11 cellular contexts compared by ENCODE assay signal in the genomic region with DNA sequence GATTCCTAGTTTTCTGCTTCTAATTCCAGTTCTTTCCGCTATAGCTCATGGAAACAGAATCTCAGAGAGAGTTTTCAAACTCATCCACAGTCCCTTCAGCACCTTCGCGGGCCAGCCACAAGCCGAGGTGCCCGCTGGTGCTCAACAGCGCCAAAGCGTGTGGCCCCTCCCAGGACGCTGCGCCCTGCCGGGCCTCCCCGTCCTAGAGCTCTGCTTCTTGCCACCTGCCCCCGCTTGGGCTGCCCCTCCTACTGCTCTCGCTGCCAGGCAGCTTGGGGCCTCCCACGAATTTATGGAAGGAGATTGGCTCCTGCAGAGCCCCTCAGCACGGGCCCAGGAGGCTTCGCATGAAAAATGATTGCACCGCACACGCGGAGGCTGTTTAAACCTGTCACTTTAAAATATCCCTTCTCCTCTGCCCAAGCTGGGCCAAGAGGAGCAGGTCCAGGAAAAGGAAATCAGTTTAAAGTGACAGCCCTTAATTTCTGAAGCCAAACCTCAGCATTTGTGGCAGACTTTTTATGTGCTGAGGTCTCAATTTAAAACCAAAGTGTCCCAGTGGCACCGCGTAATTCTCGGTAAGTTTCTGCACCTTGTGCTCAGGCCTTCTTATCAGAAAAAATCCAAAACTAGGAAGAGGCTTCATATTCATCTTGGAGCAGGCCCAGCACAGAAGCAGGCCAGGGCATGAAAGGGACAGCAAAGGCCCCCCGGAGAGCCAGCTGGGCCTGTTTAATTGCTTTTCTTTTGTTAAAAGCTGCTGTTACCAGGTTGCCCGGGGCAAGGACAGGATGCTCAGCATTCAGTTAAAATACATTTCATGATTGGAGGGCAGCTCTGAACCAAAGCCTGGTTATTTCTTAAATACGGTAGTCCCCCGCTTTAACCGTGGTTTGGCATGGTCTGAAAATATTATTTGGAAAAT.
A peak's percentile ranks its signal among the peaks of the same experiment; 100 is the strongest.
DNase-seq lines count a peak whose midpoint lies in the region; ATAC-seq, FAIRE-seq and TF ChIP-seq lines count a peak whose summit lies in the region.
"Had no signal": no experiment of that assay in that cellular context is flagged by ENCODE, and none has a peak within 500 bp of the region (broad histone marks: within the 10 kb centered on the region; RNA-seq: fewer than 3 reads in every experiment).

No MANE protein-coding gene starts in this region.

- no peak for FAIRE-seq in urothelium cell line (lab: Jason Lieb, UNC)

- H3K4me3 ChIP-seq in dorsolateral prefrontal cortex (peak overlapping the region in 37 of 59 donors; percentile 1 to 51 (median 24)), ascending aorta (no peak overlapping the region)

- no peaks in the 10 kb centered on the region for H3K36me3 ChIP-seq in ascending aorta

- TF ChIP-seq CTCF in dorsolateral prefrontal cortex (IDR thresholded peaks at IDR 0.05 in 54 of 56, conservative IDR thresholded peaks at IDR 0.05 in 2 of 56; ENCODE audit: low read depth in 1 of 56, partially characterized antibody in 56 of 56) = no peak
- TF ChIP-seq CTCF in ascending aorta (IDR thresholded peaks at IDR 0.05) = no peak

- DNase-seq in Right ventricle myocardium inferior (ENCODE audit: missing footprints) = no peak
- DNase-seq in cardiac septum (ENCODE audit: low spot score) = no peak
- DNase-seq in dorsolateral prefrontal cortex = peak in 6 of 10 donors; percentile 11 to 61 (median 48)
- peak; percentile 11 for DNase-seq in medulla oblongata (ENCODE audit: extremely low spot score)
- DNase-seq in urothelium cell line (ENCODE audit: low spot score) = peak; percentile 16
- DNase-seq in ascending aorta (ENCODE audit: low spot score in 2 of 2) = no peak
- no peak for DNase-seq in mucosa of gallbladder (ENCODE audit: low spot score)
- DNase-seq in NK-92 (lab: John Stamatoyannopoulos, UW; ENCODE audit: unreplicated experiment) = no peak
- DNase-seq: activated CD4-positive, alpha-beta memory T cell treated with anti-CD3 and anti-CD28 coated beads for 36 hours; activated naive CD4-positive, alpha-beta T cell treated with anti-CD3 and anti-CD28 coated beads, Interleukin-2, amount 50 U/mL, for 16 hours; GF-D8 had no signal

- no peaks in the 10 kb centered on the region for H3K9me3 ChIP-seq in ascending aorta

- H3K4me1 ChIP-seq in ascending aorta = no peaks in the 10 kb centered on the region

- intact Hi-C loops in Right ventricle myocardium inferior (cut with DNase I) (no loop called here), cardiac septum (cut with DNase I) (no loop called here), dorsolateral prefrontal cortex (cut with DNase I) (no loop called here), ascending aorta (cut with DNase I) (no loop called here)

- H3K27ac ChIP-seq in dorsolateral prefrontal cortex (peak overlapping the region in 3 of 59 donors; percentile 22 to 36 (median 24)), ascending aorta (no peak overlapping the region)

- no peaks in the 10 kb centered on the region for H3K27me3 ChIP-seq in dorsolateral prefrontal cortex
- H3K27me3 ChIP-seq in ascending aorta = no peaks in the 10 kb centered on the region

- ATAC-seq in Right ventricle myocardium inferior = peak; percentile 37

Comparison
In these comparisons a context has a peak if more than half of its experiments do, and no peak if none do; other contexts are left out.
1. DNase-seq: peak in dorsolateral prefrontal cortex (6 of 10), medulla oblongata (single experiment) and urothelium cell line (single experiment); none in Right ventricle myocardium inferior (single experiment), cardiac septum (single experiment), ascending aorta (0 of 2), mucosa of gallbladder (single experiment) and NK-92 (single experiment).
2. H3K4me3 ChIP-seq: peak in dorsolateral prefrontal cortex (37 of 59); none in ascending aorta (0 of 2).